ENCODE assay signal across 15 cellular contexts in the genomic region with DNA sequence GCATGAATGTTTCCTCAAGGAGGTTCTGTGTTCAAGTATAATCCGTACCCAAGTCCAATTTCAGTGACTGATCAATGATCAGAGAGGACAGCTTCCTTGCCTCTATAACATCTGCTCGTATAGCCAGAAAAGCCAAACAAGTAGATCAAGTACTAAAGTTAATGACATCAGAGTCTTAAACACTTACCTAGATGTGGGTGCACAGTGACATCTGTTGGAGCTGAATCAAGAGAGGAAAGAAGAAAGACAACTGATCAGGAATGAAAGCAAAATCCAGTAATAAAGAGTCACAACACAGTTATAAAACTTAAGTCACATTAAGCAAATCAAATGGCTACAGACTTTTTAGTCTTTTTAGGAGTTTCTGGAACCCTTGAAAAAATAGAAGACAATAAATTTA.
DNase-seq lines count a peak whose midpoint lies in the region; ATAC-seq and TF ChIP-seq lines count a peak whose summit lies in the region.
"Had no signal": no experiment of that assay in that cellular context is flagged by ENCODE, and none has a peak within 500 bp of the region (broad histone marks: within the 10 kb centered on the region; RNA-seq: fewer than 3 reads in every experiment).

No MANE protein-coding gene starts in this region.

- intact Hi-C loops in Caco-2 (cut with micrococcal nuclease; ENCODE audit: unreplicated experiment) = loop anchor here (1.0 to 10.0 kb wide), 4 partner anchors 180 to 402 kb away; a partner anchor contains a TSS

- no peaks in the 10 kb centered on the region for H3K9me3 Mint-ChIP-seq in Caco-2 (ENCODE audit: unreplicated experiment)
- H3K9me3 Mint-ChIP-seq: neural progenitor cell, WTC11 had no signal

- no peaks in the 10 kb centered on the region for H3K27me3 ChIP-seq in Caco-2 (replicated peaks; ENCODE audit: control insufficient read depth, insufficient read depth, low read length)
- H3K27me3 ChIP-seq: heart right ventricle, neural progenitor cell had no signal

- no peak overlapping the region for H3K27ac Mint-ChIP-seq in Caco-2 (ENCODE audit: unreplicated experiment)
- H3K27ac Mint-ChIP-seq: CD8-positive, alpha-beta memory T cell; neural progenitor cell; WTC11 had no signal

- no peak overlapping the region for H3K4me3 Mint-ChIP-seq in Caco-2 (ENCODE audit: unreplicated experiment)
- H3K4me3 Mint-ChIP-seq: CD8-positive, alpha-beta memory T cell; neural progenitor cell; WTC11 had no signal

- no peaks in the 10 kb centered on the region for H3K9me3 ChIP-seq in Caco-2
- H3K9me3 ChIP-seq: heart right ventricle had no signal

- no peaks in the 10 kb centered on the region for H3K36me3 Mint-ChIP-seq in Caco-2 (ENCODE audit: insufficient read depth, unreplicated experiment)
- H3K36me3 Mint-ChIP-seq: CD8-positive, alpha-beta memory T cell; neural progenitor cell; WTC11 had no signal

- H3K36me3 ChIP-seq in Caco-2 (ENCODE audit: control insufficient read depth, insufficient read depth, low read length) = no peaks in the 10 kb centered on the region
- H3K36me3 ChIP-seq: heart right ventricle, neural progenitor cell had no signal

- POLR2A ChIA-PET in Caco-2 (lab: Charles Lee) = no interaction called here

- ATAC-seq in HG03439 (IDR thresholded peaks at IDR 0.05; ENCODE audit: unreplicated experiment) = no peak
- ATAC-seq: heart right ventricle, left ventricle myocardium superior, WTC11 had no signal

- no peaks in the 10 kb centered on the region for H3K4me1 Mint-ChIP-seq in Caco-2 (ENCODE audit: low read depth, unreplicated experiment)
- H3K4me1 Mint-ChIP-seq: CD8-positive, alpha-beta memory T cell; neural progenitor cell had no signal

- no peak overlapping the region for H3K4me3 ChIP-seq in Caco-2 (ENCODE audit: low read depth, low read length)
- H3K4me3 ChIP-seq: heart right ventricle, neural progenitor cell had no signal

- peak; percentile 28 to 45 for TF ChIP-seq CTCF in Caco-2 (IDR thresholded peaks at IDR 0.05; ENCODE audit: insufficient read depth in 1 of 2, low read depth in 1 of 2, low read length in 1 of 2, severe bottlenecking in 1 of 2, unreplicated experiment in 1 of 2)

- H3K4me1 ChIP-seq in Caco-2 = no peaks in the 10 kb centered on the region
- H3K4me1 ChIP-seq: heart right ventricle, neural progenitor cell had no signal

- DNase-seq in Caco-2 (peak in 1 of 2 experiments; percentile 32), HPDE6-E6E7 (ENCODE audit: extremely low spot score) (peak; percentile 27), RKO (ENCODE audit: low spot score) (peak; percentile 30), fibroblast of peridontal ligament (ENCODE audit: extremely low read depth) (peak; percentile 6), NCI-H1694 treated with DMSO at 0.1 percent for 48 hours (lab: John Stamatoyannopoulos, UW) (no peak), AG08395 (ENCODE audit: low spot score) (no peak), UCSD-AML1 (lab: John Stamatoyannopoulos, UW; ENCODE audit: unreplicated experiment) (no peak)
- DNase-seq: CD8-positive, alpha-beta memory T cell; effector CD8-positive, alpha-beta T cell; heart right ventricle; left ventricle myocardium superior; SHP77 had no signal

- no peaks in the 10 kb centered on the region for H3K27me3 Mint-ChIP-seq in Caco-2 (ENCODE audit: insufficient read depth, unreplicated experiment)

- no TSS peak for BruUV-seq in Caco-2 (replicated peaks; lab: Mats Ljungman, UMichigan)

- CTCF ChIA-PET in Caco-2 (lab: Charles Lee) = interaction anchor here (0.9 to 1.4 kb wide), 3 partner anchors 179 to 224 kb away, joined by 3 to 4 read pairs (median 4); no protein-coding TSS in a partner anchor

Comparison
In these comparisons a context has a peak if more than half of its experiments do, and no peak if none do; other contexts are left out.
1. DNase-seq: peak in HPDE6-E6E7 (single experiment), RKO (single experiment) and fibroblast of peridontal ligament (single experiment); none in NCI-H1694 treated with DMSO at 0.1 percent for 48 hours (single experiment), AG08395 (single experiment) and UCSD-AML1 (single experiment).